Comparison of ENCODE assay signal across 6 cellular contexts in genomic region chr7:102599699-102600098, GRCh38. TPM values are rescaled to one million over a fixed set of nuclear protein-coding genes. Genes with fewer than 3 reads are reported as not detected.
"Had no signal": no experiment of that assay in that cellular context is flagged by ENCODE, and none has a peak within 500 bp of the region (broad histone marks: within the 10 kb centered on the region; RNA-seq: fewer than 3 reads in every experiment).

No MANE protein-coding gene starts in this region.

RNA-seq across cellular contexts. Expression of gene SPDYE2, which starts 48.7 kb away (rescaled TPM):
- total RNA-seq: HepG2, HT-29, HT1080, IMR-90, K562 had no signal
- polyA plus RNA-seq: HepG2, IMR-90 had no signal

RNA-seq across cellular contexts. Expression of gene SPDYE2B, which starts 50.4 kb away (rescaled TPM):
- total RNA-seq: HepG2, HT-29, HT1080, IMR-90, K562 had no signal
- polyA plus RNA-seq: HepG2, IgD-negative memory B cell, IMR-90, K562 had no signal
